ENCODE assay signal across 25 cellular contexts in genomic region chr4:8847764-8848163, GRCh38. TPM values are rescaled to one million over a fixed set of nuclear protein-coding genes. Genes with fewer than 3 reads are reported as not detected.
A peak's percentile ranks its signal among the peaks of the same experiment; 100 is the strongest.
DNase-seq lines count a peak whose midpoint lies in the region; ATAC-seq and TF ChIP-seq lines count a peak whose summit lies in the region.
"Had no signal": no experiment of that assay in that cellular context is flagged by ENCODE, and none has a peak within 500 bp of the region (broad histone marks: within the 10 kb centered on the region; RNA-seq: fewer than 3 reads in every experiment).

No MANE protein-coding gene starts in this region.

- H3K27me3 Mint-ChIP-seq in WTC11 (ENCODE audit: low read depth): peaks cover 20% of the 10 kb centered on the region
- H3K27me3 Mint-ChIP-seq in stimulated activated naive B cell treated with anti-CD40 and anti-IgM and Interleukin-4, amounts not matched to agents 10 μg/mL and 1 μg/mL and 100 μg/mL, for 72 hours: peaks cover 15 to 33% of the 10 kb centered on the region in 2 donors
- H3K27me3 Mint-ChIP-seq in activated T-cell treated with anti-CD3 and anti-CD28 coated beads, Interleukin-2, amount 50 U/mL, for 24 hours: peaks cover 27% of the 10 kb centered on the region
- H3K27me3 Mint-ChIP-seq: activated CD4-positive, alpha-beta memory T cell treated with anti-CD3 and anti-CD28 coated beads, Interleukin-2, amount 10 ng/mL, durations not matched to agents 7 days and 5 days had no signal

- CTCF ChIA-PET in WTC11 (lab: Charles Lee): interaction anchor here (0.8 to 2.6 kb wide), 10 partner anchors 9 to 240 kb away, joined by 3 to 9 read pairs (median 4); no protein-coding TSS in a partner anchor

- H3K4me1 Mint-ChIP-seq in WTC11: no peaks in the 10 kb centered on the region
- H3K4me1 Mint-ChIP-seq in stimulated activated naive B cell treated with anti-CD40 and anti-IgM and Interleukin-4, amounts not matched to agents 10 μg/mL and 1 μg/mL and 100 μg/mL, for 72 hours: no peaks in the 10 kb centered on the region
- no peaks in the 10 kb centered on the region for H3K4me1 Mint-ChIP-seq in activated T-cell treated with anti-CD3 and anti-CD28 coated beads, Interleukin-2, amount 50 U/mL, for 24 hours (ENCODE audit: low read depth)
- H3K4me1 Mint-ChIP-seq: activated CD4-positive, alpha-beta memory T cell treated with anti-CD3 and anti-CD28 coated beads, Interleukin-2, amount 10 ng/mL, durations not matched to agents 7 days and 5 days; brain; CD4-positive, CD25-positive, alpha-beta regulatory T cell had no signal

- no peak overlapping the region for H3K4me3 Mint-ChIP-seq in WTC11
- H3K4me3 Mint-ChIP-seq in stimulated activated naive B cell treated with anti-CD40 and anti-IgM and Interleukin-4, amounts not matched to agents 10 μg/mL and 1 μg/mL and 100 μg/mL, for 72 hours: no peak overlapping the region
- no peak overlapping the region for H3K4me3 Mint-ChIP-seq in activated T-cell treated with anti-CD3 and anti-CD28 coated beads, Interleukin-2, amount 50 U/mL, for 24 hours
- H3K4me3 Mint-ChIP-seq: activated CD4-positive, alpha-beta memory T cell treated with anti-CD3 and anti-CD28 coated beads, Interleukin-2, amount 10 ng/mL, durations not matched to agents 7 days and 5 days; activated naive CD8-positive, alpha-beta T cell; activated T-cell treated with anti-CD3 and anti-CD28 coated beads, Interleukin-2, amount 50 U/mL, for 4 hours; brain; CD4-positive, CD25-positive, alpha-beta regulatory T cell; natural killer cell treated with Interleukin-12 subunit alpha and Interleukin-12 subunit beta and Interleukin-15 and Interleukin-18, amount 100 ng/mL, for 72 hours had no signal

- H3K9me3 Mint-ChIP-seq in WTC11: no peaks in the 10 kb centered on the region
- H3K9me3 Mint-ChIP-seq in stimulated activated naive B cell treated with anti-CD40 and anti-IgM and Interleukin-4, amounts not matched to agents 10 μg/mL and 1 μg/mL and 100 μg/mL, for 72 hours: peaks cover 4 to 6% of the 10 kb centered on the region in 2 donors
- peaks cover 9% of the 10 kb centered on the region for H3K9me3 Mint-ChIP-seq in activated T-cell treated with anti-CD3 and anti-CD28 coated beads, Interleukin-2, amount 50 U/mL, for 24 hours
- H3K9me3 Mint-ChIP-seq: activated T-cell treated with anti-CD3 and anti-CD28 coated beads, Interleukin-2, amount 50 U/mL, for 4 hours; natural killer cell treated with Interleukin-12 subunit alpha and Interleukin-12 subunit beta and Interleukin-15 and Interleukin-18, amount 100 ng/mL, for 72 hours had no signal

- DNase-seq in Right ventricle myocardium inferior (ENCODE audit: missing footprints) (peak; percentile 13), left ventricle myocardium superior (no peak), WTC11 (ENCODE audit: low spot score) (no peak), left lobe of liver (ENCODE audit: low spot score) (no peak), NCI-H2196 treated with DMSO at 0.1 percent for 48 hours (lab: John Stamatoyannopoulos, UW; ENCODE audit: unreplicated experiment) (no peak)
- no peak for DNase-seq in stimulated activated naive B cell treated with anti-CD40 and anti-IgM and Interleukin-4, amounts not matched to agents 10 μg/mL and 1 μg/mL and 100 μg/mL, for 72 hours
- no peak for DNase-seq in activated T-cell treated with anti-CD3 and anti-CD28 coated beads, Interleukin-2, amount 50 U/mL, for 24 hours
- no peak for DNase-seq in stimulated activated naive CD8-positive, alpha-beta T cell treated with anti-CD3 and anti-CD28 coated beads, Interleukin-15, Interleukin-2, amounts not matched to agents 100 U/mL and 50 U/mL, for 24 hours
- DNase-seq: activated CD4-positive, alpha-beta memory T cell treated with anti-CD3 and anti-CD28 coated beads, Interleukin-2, amount 10 ng/mL, durations not matched to agents 7 days and 5 days; CD4-positive, CD25-positive, alpha-beta regulatory T cell; hippocampal formation; NCI-H1930; NCI-H446 treated with DMSO at 0.1 percent for 48 hours; SHP77; stomach; T-helper 2 cell; uterus had no signal

- ATAC-seq in Right ventricle myocardium inferior (no peak), left ventricle myocardium superior (no peak), WTC11 (peak; percentile 55; the same call in 1 of the 2 replicates), left lobe of liver (peak; percentile 55)
- ATAC-seq in stimulated activated naive B cell treated with anti-CD40 and anti-IgM and Interleukin-4, amounts not matched to agents 10 μg/mL and 1 μg/mL and 100 μg/mL, for 72 hours (replicated peaks): no peak
- ATAC-seq in stimulated activated naive CD8-positive, alpha-beta T cell treated with anti-CD3 and anti-CD28 coated beads, Interleukin-15, Interleukin-2, amounts not matched to agents 100 U/mL and 50 U/mL, for 24 hours: no peak
- ATAC-seq: activated T-cell treated with anti-CD3 and anti-CD28 coated beads, Interleukin-2, amount 50 U/mL, for 4 hours; natural killer cell treated with Interleukin-12 subunit alpha and Interleukin-12 subunit beta and Interleukin-15 and Interleukin-18, amount 100 ng/mL, for 72 hours had no signal

- no peak for TF ChIP-seq CTCF in WTC11 (IDR thresholded peaks at IDR 0.05)

- POLR2A ChIA-PET in WTC11 (lab: Charles Lee): interaction anchor here (0.6 kb wide), 1 partner anchor 77 kb away, joined by 3 read pairs; no protein-coding TSS in a partner anchor

- no peaks in the 10 kb centered on the region for H3K36me3 Mint-ChIP-seq in WTC11
- peaks cover 0 to under 1% of the 10 kb centered on the region in 2 donors for H3K36me3 Mint-ChIP-seq in stimulated activated naive B cell treated with anti-CD40 and anti-IgM and Interleukin-4, amounts not matched to agents 10 μg/mL and 1 μg/mL and 100 μg/mL, for 72 hours
- H3K36me3 Mint-ChIP-seq in activated T-cell treated with anti-CD3 and anti-CD28 coated beads, Interleukin-2, amount 50 U/mL, for 24 hours (ENCODE audit: low read depth): no peaks in the 10 kb centered on the region
- H3K36me3 Mint-ChIP-seq: activated naive CD8-positive, alpha-beta T cell; brain; CD4-positive, CD25-positive, alpha-beta regulatory T cell; natural killer cell treated with Interleukin-12 subunit alpha and Interleukin-12 subunit beta and Interleukin-15 and Interleukin-18, amount 100 ng/mL, for 72 hours had no signal

- no peak overlapping the region for H3K27ac Mint-ChIP-seq in WTC11
- H3K27ac Mint-ChIP-seq in stimulated activated naive B cell treated with anti-CD40 and anti-IgM and Interleukin-4, amounts not matched to agents 10 μg/mL and 1 μg/mL and 100 μg/mL, for 72 hours: no peak overlapping the region
- no peak overlapping the region for H3K27ac Mint-ChIP-seq in activated T-cell treated with anti-CD3 and anti-CD28 coated beads, Interleukin-2, amount 50 U/mL, for 24 hours
- H3K27ac Mint-ChIP-seq: activated CD4-positive, alpha-beta memory T cell treated with anti-CD3 and anti-CD28 coated beads, Interleukin-2, amount 10 ng/mL, durations not matched to agents 7 days and 5 days; activated naive CD8-positive, alpha-beta T cell; brain; CD4-positive, CD25-positive, alpha-beta regulatory T cell; natural killer cell treated with Interleukin-12 subunit alpha and Interleukin-12 subunit beta and Interleukin-15 and Interleukin-18, amount 100 ng/mL, for 72 hours had no signal

- intact Hi-C loops in Right ventricle myocardium inferior (cut with DNase I) (no loop called here), left ventricle myocardium superior (cut with micrococcal nuclease) (no loop called here)

TF ChIP-seq in WTC11, 78 proteins besides CTCF, POLR2A, EP300 and RAD21:
- no peak for TF ChIP-seq ETV6 (CRISPR knock-in tag; IDR thresholded peaks at IDR 0.05)
- 0 out of 2 replicates have a peak, but pooled peaks have one; percentile 36 for TF ChIP-seq ZNF423 (CRISPR knock-in tag; IDR thresholded peaks at IDR 0.05)

RNA-seq across cellular contexts. Expression of gene HMX1, which starts 23.9 kb away (rescaled TPM):
- not detected for total RNA-seq in Right ventricle myocardium inferior
- not detected for total RNA-seq in left ventricle myocardium superior
- total RNA-seq in WTC11 (2021): 6.9 to 10.0 TPM (median 7.8 TPM) in 3 replicates
- not detected for total RNA-seq in left lobe of liver
- total RNA-seq: activated CD4-positive, alpha-beta memory T cell treated with anti-CD3 and anti-CD28 coated beads, Interleukin-2, amount 10 ng/mL, durations not matched to agents 7 days and 5 days; activated T-cell treated with anti-CD3 and anti-CD28 coated beads, Interleukin-2, amount 50 U/mL, for 4 hours; CD4-positive, CD25-positive, alpha-beta regulatory T cell; fibroblast of villous mesenchyme; kidney epithelial cell; mesenteric fat pad; natural killer cell treated with Interleukin-12 subunit alpha and Interleukin-12 subunit beta and Interleukin-15 and Interleukin-18, amount 100 ng/mL, for 72 hours; skeletal muscle tissue had no signal

Comparison
In these comparisons a context has a peak if more than half of its experiments do, and no peak if none do; other contexts are left out.
1. ATAC-seq: peak in WTC11 (single experiment) and left lobe of liver (single experiment); none in Right ventricle myocardium inferior (single experiment), left ventricle myocardium superior (single experiment), stimulated activated naive B cell treated with anti-CD40 and anti-IgM and Interleukin-4, amounts not matched to agents 10 μg/mL and 1 μg/mL and 100 μg/mL, for 72 hours (0 of 2) and stimulated activated naive CD8-positive, alpha-beta T cell treated with anti-CD3 and anti-CD28 coated beads, Interleukin-15, Interleukin-2, amounts not matched to agents 100 U/mL and 50 U/mL, for 24 hours (single experiment).